In genomic region chr6:32796848-32797776, GRCh38 we compare ENCODE assay signal across 8 cellular contexts. TPM values are rescaled to one million over a fixed set of nuclear protein-coding genes. Genes with fewer than 3 reads are reported as not detected.
DNase-seq lines count a peak whose midpoint lies in the region; ATAC-seq, FAIRE-seq and TF ChIP-seq lines count a peak whose summit lies in the region.

No MANE protein-coding gene starts in this region.

- H3K4me3 Mint-ChIP-seq in activated naive CD4-positive, alpha-beta T cell treated with anti-CD3 and anti-CD28 coated beads for 36 hours: peak overlapping the region; percentile 47

- TF ChIP-seq CTCF in D721Med (IDR thresholded peaks at IDR 0.05; ENCODE audit: insufficient read depth, missing control alignments) (peak; percentile 85), osteoblast (IDR thresholded peaks at IDR 0.05; ENCODE audit: extremely low read depth, low read depth, low read length) (peak; percentile 86), testis (IDR thresholded peaks at IDR 0.05) (peak; percentile 95 to 98 (median 96))

- peaks cover 22% of the 10 kb centered on the region for H3K4me1 Mint-ChIP-seq in activated naive CD4-positive, alpha-beta T cell treated with anti-CD3 and anti-CD28 coated beads for 36 hours (ENCODE audit: low read depth)

- FAIRE-seq in D721Med (lab: Jason Lieb, UNC) (no peak), HTR-8/SVneo (lab: Jason Lieb, UNC) (peak; percentile 63)

- H3K27me3 ChIP-seq in osteoblast (ENCODE audit: insufficient read depth, low read length): peaks cover 53% of the 10 kb centered on the region
- no peaks in the 10 kb centered on the region for H3K27me3 ChIP-seq in testis

- H3K27ac Mint-ChIP-seq in activated naive CD4-positive, alpha-beta T cell treated with anti-CD3 and anti-CD28 coated beads for 36 hours: no peak overlapping the region

- peaks cover 10% of the 10 kb centered on the region for H3K4me1 ChIP-seq in osteoblast (ENCODE audit: insufficient read depth, low read length)
- no peaks in the 10 kb centered on the region for H3K4me1 ChIP-seq in testis

- peak overlapping the region; percentile 93 for H3K4me2 ChIP-seq in osteoblast (ENCODE audit: insufficient read depth, low read length)

- intact Hi-C loops in activated naive CD4-positive, alpha-beta T cell treated with anti-CD3 and anti-CD28 coated beads for 36 hours (cut with micrococcal nuclease): loop anchor here (1.0 to 10.0 kb wide), 5 partner anchors 72 to 552 kb away; no protein-coding TSS in a partner anchor
- intact Hi-C loops in testis (cut with DNase I; ENCODE audit: low total_unique reads): loop anchor here (10.0 kb wide), 1 partner anchor 382 kb away; no protein-coding TSS in a partner anchor

- no peaks in the 10 kb centered on the region for H4K20me1 ChIP-seq in osteoblast (ENCODE audit: insufficient read depth, low read length)

- peaks cover 2% of the 10 kb centered on the region for H3K9me3 ChIP-seq in osteoblast (ENCODE audit: low read depth, low read length)
- no peaks in the 10 kb centered on the region for H3K9me3 ChIP-seq in testis

- no peak overlapping the region for H3K27ac ChIP-seq in osteoblast (ENCODE audit: low read depth, low read length)
- no peak overlapping the region for H3K27ac ChIP-seq in testis

- no peak for DNase-seq in D721Med (ENCODE audit: insufficient read length, low spot score)
- DNase-seq in HTR-8/SVneo (ENCODE audit: insufficient read length, low spot score): peak; percentile 61
- peak; percentile 60 for DNase-seq in SK-MEL-5 (ENCODE audit: low read depth, low spot score)
- peak; percentile 91 for DNase-seq in activated naive CD4-positive, alpha-beta T cell treated with anti-CD3 and anti-CD28 coated beads for 36 hours
- peak; percentile 74 for DNase-seq in glomerular visceral epithelial cell (ENCODE audit: extremely low spot score)
- DNase-seq in osteoblast (ENCODE audit: insufficient read length, low spot score, missing footprints): peak; percentile 50
- peak; percentile 92 for DNase-seq in testis

- ATAC-seq in GM19455 (IDR thresholded peaks at IDR 0.05; ENCODE audit: unreplicated experiment): no peak

- CTCF ChIA-PET in activated naive CD4-positive, alpha-beta T cell treated with anti-CD3 and anti-CD28 coated beads for 36 hours (lab: Charles Lee): interaction anchor here (1.0 to 2.4 kb wide), 5 partner anchors 10 to 383 kb away, joined by 4 to 11 read pairs (median 9); no protein-coding TSS in a partner anchor

- WGBS in testis, 2 donors: 9 to 11% methylated on average over 30 of the region's 30 CpGs

- H3K79me2 ChIP-seq in osteoblast (ENCODE audit: insufficient read depth, low read length): no peaks in the 10 kb centered on the region

- H3K9me3 Mint-ChIP-seq in activated naive CD4-positive, alpha-beta T cell treated with anti-CD3 and anti-CD28 coated beads for 36 hours: peaks cover 6% of the 10 kb centered on the region

- H2AFZ ChIP-seq in osteoblast (ENCODE audit: low read length): peak overlapping the region; percentile 89

- H3K36me3 ChIP-seq in osteoblast (ENCODE audit: insufficient read depth, low read length) (no peaks in the 10 kb centered on the region), testis (ENCODE audit: low read depth, missing control alignments) (no peaks in the 10 kb centered on the region)

- H3K27me3 Mint-ChIP-seq in activated naive CD4-positive, alpha-beta T cell treated with anti-CD3 and anti-CD28 coated beads for 36 hours (ENCODE audit: low read depth): peaks cover 20% of the 10 kb centered on the region

- in situ Hi-C loops in SK-MEL-5 (cut with HindIII; ENCODE audit: low pct_unique_long_range_greater_than_20kb, low sequenced_read_pairs): no loop called here

- H3K4me3 ChIP-seq in osteoblast (ENCODE audit: insufficient read depth, low read length) (peak overlapping the region; percentile 68), testis (no peak overlapping the region)

- TF ChIP-seq POLR2A in testis (IDR thresholded peaks at IDR 0.05): no peak

- H3K36me3 Mint-ChIP-seq in activated naive CD4-positive, alpha-beta T cell treated with anti-CD3 and anti-CD28 coated beads for 36 hours (ENCODE audit: low read depth): no peaks in the 10 kb centered on the region

RNA-seq across cellular contexts. Expression of gene HLA-DOB, which starts 19.7 kb away (rescaled TPM):
- total RNA-seq in SK-MEL-5 (2014; rRNA removed; shearing (Covaris generic)): not detected in 2 replicates
- polyA plus RNA-seq in SK-MEL-5 (2015; cell fraction: cytosol; rRNA removed): 0.10 TPM in 1 of 2 replicates, not detected in the other
- 0.60 TPM in 1 of 2 replicates, not detected in the other for polyA plus RNA-seq in SK-MEL-5 (2015; cell fraction: nucleus; rRNA removed)
- 1 to 10 TPM in 1 of 2 experiments, under 1 TPM in 1; 0.91 to 1.1 TPM for total RNA-seq in activated naive CD4-positive, alpha-beta T cell treated with anti-CD3 and anti-CD28 coated beads for 36 hours
- total RNA-seq in osteoblast (0.36 TPM in 1 of 2 replicates, not detected in the other), testis (1 to 10 TPM in 1 of 2 donors, under 1 TPM in 1; 0.31 to 1.3 TPM)
- polyA plus RNA-seq in testis (ENCODE audit: insufficient read depth, low read depth, low replicate concordance): 2.3 TPM

RNA-seq across cellular contexts. Expression of gene HLA-DQB2, which starts 33.8 kb away (rescaled TPM):
- total RNA-seq in SK-MEL-5 (2014; rRNA removed; shearing (Covaris generic)): not detected in 2 replicates
- 0.10 and 0.58 TPM in 2 replicates for polyA plus RNA-seq in SK-MEL-5 (2015; cell fraction: cytosol; rRNA removed)
- not detected in 2 replicates for polyA plus RNA-seq in SK-MEL-5 (2015; cell fraction: nucleus; rRNA removed)
- total RNA-seq in activated naive CD4-positive, alpha-beta T cell treated with anti-CD3 and anti-CD28 coated beads for 36 hours: not detected
- not detected in 2 replicates for total RNA-seq in osteoblast
- under 1 TPM; 0.62 to 0.79 TPM for total RNA-seq in testis
- polyA plus RNA-seq in testis (ENCODE audit: insufficient read depth, low read depth, low replicate concordance): 6.2 TPM

RNA-seq across cellular contexts. Expression of gene TAP2, which starts 41.4 kb away (rescaled TPM):
- 52.5 and 54.2 TPM in 2 replicates for total RNA-seq in SK-MEL-5 (2014; rRNA removed; shearing (Covaris generic))
- polyA plus RNA-seq in SK-MEL-5 (2015; cell fraction: cytosol; rRNA removed): 33.3 and 37.1 TPM in 2 replicates
- 90.6 and 106 TPM in 2 replicates for polyA plus RNA-seq in SK-MEL-5 (2015; cell fraction: nucleus; rRNA removed)
- 100 to 1,000 TPM; 136 to 138 TPM for total RNA-seq in activated naive CD4-positive, alpha-beta T cell treated with anti-CD3 and anti-CD28 coated beads for 36 hours
- total RNA-seq in osteoblast (12.4 and 20.6 TPM in 2 replicates), testis (10 to 100 TPM in 1 of 2 donors, 1 to 10 TPM in 1; 6.3 to 10.2 TPM)
- 9.1 TPM for polyA plus RNA-seq in testis (ENCODE audit: insufficient read depth, low read depth, low replicate concordance)

RNA-seq across cellular contexts. Expression of gene PSMB8, which starts 46.7 kb away (rescaled TPM):
- 40.4 and 43.9 TPM in 2 replicates for total RNA-seq in SK-MEL-5 (2014; rRNA removed; shearing (Covaris generic))
- polyA plus RNA-seq in SK-MEL-5 (2015; cell fraction: cytosol; rRNA removed): 28.9 and 33.5 TPM in 2 replicates
- 39.7 and 43.3 TPM in 2 replicates for polyA plus RNA-seq in SK-MEL-5 (2015; cell fraction: nucleus; rRNA removed)
- 100 to 1,000 TPM; 286 to 308 TPM for total RNA-seq in activated naive CD4-positive, alpha-beta T cell treated with anti-CD3 and anti-CD28 coated beads for 36 hours
- total RNA-seq in osteoblast: 67.3 and 83.4 TPM in 2 replicates
- total RNA-seq in testis: 10 to 100 TPM in 1 of 2 donors, 1 to 10 TPM in 1; 4.6 to 11.2 TPM
- 35.7 TPM for polyA plus RNA-seq in testis (ENCODE audit: insufficient read depth, low read depth, low replicate concordance)

RNA-seq across cellular contexts. Expression of gene HLA-DQA2, which starts 55.9 kb away (rescaled TPM):
- 0.19 TPM in 1 of 2 replicates, not detected in the other for total RNA-seq in SK-MEL-5 (2014; rRNA removed; shearing (Covaris generic))
- polyA plus RNA-seq in SK-MEL-5 (2015; cell fraction: cytosol; rRNA removed): 0.96 and 1.2 TPM in 2 replicates
- not detected in 2 replicates for polyA plus RNA-seq in SK-MEL-5 (2015; cell fraction: nucleus; rRNA removed)
- not detected for total RNA-seq in activated naive CD4-positive, alpha-beta T cell treated with anti-CD3 and anti-CD28 coated beads for 36 hours
- total RNA-seq in osteoblast (not detected in 2 replicates), testis (not detected)
- polyA plus RNA-seq in testis (ENCODE audit: insufficient read depth, low read depth, low replicate concordance): 27.3 TPM
